Comparison of ENCODE assay signal across 19 cellular contexts in the genomic region with DNA sequence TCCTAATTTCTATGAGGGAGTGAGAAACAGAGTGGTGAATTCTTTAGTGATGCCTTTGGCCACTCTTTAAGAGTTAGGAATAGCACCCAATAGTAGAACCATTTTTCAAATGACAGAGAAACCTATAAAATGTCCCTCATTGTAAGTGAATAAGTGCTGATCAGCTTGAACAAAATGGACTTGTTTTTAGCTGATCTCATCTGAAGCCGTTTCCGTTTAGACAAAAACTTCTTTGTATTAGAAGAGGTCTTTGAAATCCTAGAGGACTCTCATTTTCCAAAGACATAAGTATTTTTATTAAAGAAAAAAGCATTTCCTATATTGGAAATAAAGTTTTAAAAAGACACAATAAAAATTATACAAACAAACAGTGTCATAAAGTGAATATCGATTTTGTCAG.
"Had no signal": no experiment of that assay in that cellular context is flagged by ENCODE, and none has a peak within 500 bp of the region (broad histone marks: within the 10 kb centered on the region; RNA-seq: fewer than 3 reads in every experiment).

No MANE protein-coding gene starts in this region.

- H3K27ac Mint-ChIP-seq: activated B cell treated with CpG ODN at 0.5 μM for 24 hours; activated CD4-positive, alpha-beta memory T cell treated with anti-CD3 and anti-CD28 coated beads, Interleukin-2, amount 10 ng/mL, durations not matched to agents 7 days and 5 days; activated naive CD4-positive, alpha-beta T cell treated with anti-CD3 and anti-CD28 coated beads, Interleukin-2, amount 10 ng/mL, durations not matched to agents 7 days and 5 days; naive B cell; T-helper 17 cell had no signal

- H3K36me3 ChIP-seq: spleen had no signal

- H3K27ac ChIP-seq: body of pancreas, spleen had no signal

- FAIRE-seq: endometrium had no signal

- H3K36me3 Mint-ChIP-seq: activated naive CD4-positive, alpha-beta T cell treated with anti-CD3 and anti-CD28 coated beads, Interleukin-2, amount 10 ng/mL, durations not matched to agents 7 days and 5 days; naive B cell had no signal

- H3K4me1 Mint-ChIP-seq: activated naive CD4-positive, alpha-beta T cell treated with anti-CD3 and anti-CD28 coated beads, Interleukin-2, amount 10 ng/mL, durations not matched to agents 7 days and 5 days; naive B cell had no signal

- H3K9me3 ChIP-seq: body of pancreas, mucosa of descending colon, spleen had no signal

- H3K27me3 ChIP-seq: body of pancreas had no signal

- DNase-seq: activated B cell treated with CpG ODN at 0.5 μM for 24 hours; activated CD4-positive, alpha-beta memory T cell treated with anti-CD3 and anti-CD28 coated beads, Interleukin-2, amount 10 ng/mL, durations not matched to agents 7 days and 5 days; activated CD4-positive, alpha-beta T cell treated with anti-CD3 and anti-CD28 coated beads for 4 hours; activated effector memory CD4-positive, alpha-beta T cell treated with anti-CD3 and anti-CD28 coated beads, Interleukin-2, amount 50 U/mL, for 16 hours; activated naive CD4-positive, alpha-beta T cell treated with anti-CD3 and anti-CD28 coated beads, Interleukin-2, amount 10 ng/mL, durations not matched to agents 7 days and 5 days; body of pancreas; effector CD4-positive, alpha-beta T cell; erythroblast; kidney glomerular epithelial cell; mesenchymal stem cell; mucosa of descending colon; naive B cell; occipital lobe; spleen; stimulated activated CD4-positive, alpha-beta T cell treated with anti-CD3 and anti-CD28 coated beads, Interleukin-4, amount 100 ng/mL, for 1 hour; stimulated activated naive CD4-positive, alpha-beta T cell treated with Interleukin-2 at 50 U/mL for 16 hours; SW 1271; T-helper 17 cell had no signal

- H3K4me3 Mint-ChIP-seq: activated B cell treated with CpG ODN at 0.5 μM for 24 hours; activated CD4-positive, alpha-beta memory T cell treated with anti-CD3 and anti-CD28 coated beads, Interleukin-2, amount 10 ng/mL, durations not matched to agents 7 days and 5 days; activated naive CD4-positive, alpha-beta T cell treated with anti-CD3 and anti-CD28 coated beads, Interleukin-2, amount 10 ng/mL, durations not matched to agents 7 days and 5 days; naive B cell; T-helper 17 cell had no signal

- H3K4me3 ChIP-seq: body of pancreas, mucosa of descending colon, spleen had no signal

- ATAC-seq: body of pancreas, mucosa of descending colon, T-helper 17 cell had no signal

- H3K9me3 Mint-ChIP-seq: activated B cell treated with CpG ODN at 0.5 μM for 24 hours; activated CD4-positive, alpha-beta memory T cell treated with anti-CD3 and anti-CD28 coated beads, Interleukin-2, amount 10 ng/mL, durations not matched to agents 7 days and 5 days; activated naive CD4-positive, alpha-beta T cell treated with anti-CD3 and anti-CD28 coated beads, Interleukin-2, amount 10 ng/mL, durations not matched to agents 7 days and 5 days; naive B cell had no signal
